1 cellular context compared by ENCODE assay signal in genomic region chr3:33722626-33723370, GRCh38.
TF ChIP-seq lines count a peak whose summit lies in the region.

No MANE protein-coding gene starts in this region.

TF ChIP-seq in K562, 482 proteins besides CTCF, POLR2A, EP300 and RAD21:
- TF ChIP-seq PBX2 (CRISPR knock-in tag; IDR thresholded peaks at IDR 0.05; ENCODE audit: low read depth) (no peak), PBX2 (tag; conservative IDR thresholded peaks at IDR 0.05; ENCODE audit: low read depth) (peak; percentile 46), MYBL2 (IDR thresholded peaks at IDR 0.05; ENCODE audit: low read depth) (no peak), MYBL2 (CRISPR knock-in tag; IDR thresholded peaks at IDR 0.05; ENCODE audit: borderline replicate concordance) (no peak), ZNF274 (IDR thresholded peaks at IDR 0.05; ENCODE audit: borderline replicate concordance, low read depth, low read length) (no peak), ILK (tag; IDR thresholded peaks at IDR 0.05; ENCODE audit: borderline replicate concordance, low read depth) (no peak), MEF2D (tag; conservative IDR thresholded peaks at IDR 0.05; ENCODE audit: low read depth) (0 out of 2 replicates have a peak, but pooled peaks have one; percentile 19), CEBPG (CRISPR knock-in tag; IDR thresholded peaks at IDR 0.05) (no peak), CEBPG (tag; conservative IDR thresholded peaks at IDR 0.05 in 1 of 2, IDR thresholded peaks at IDR 0.05 in 1 of 2) (0 out of 4 replicates have a peak, but pooled peaks of 1 of the 2 experiments have one; percentile 17), MEF2A (IDR thresholded peaks at IDR 0.05; ENCODE audit: control insufficient read depth, low read depth, low read length) (0 out of 2 replicates have a peak, but pooled peaks have one; percentile 17), ZNF77 (CRISPR knock-in tag; IDR thresholded peaks at IDR 0.05) (no peak), ZNF23 (CRISPR knock-in tag; IDR thresholded peaks at IDR 0.05) (no peak), CEBPB (tag; IDR thresholded peaks at IDR 0.05) (peak; percentile 43; the same call in 1 of the 2 replicates), XRCC5 (IDR thresholded peaks at IDR 0.05; ENCODE audit: low read depth, low read length) (no peak)
